ENCODE assay signal across 1 cellular context in the genomic region with DNA sequence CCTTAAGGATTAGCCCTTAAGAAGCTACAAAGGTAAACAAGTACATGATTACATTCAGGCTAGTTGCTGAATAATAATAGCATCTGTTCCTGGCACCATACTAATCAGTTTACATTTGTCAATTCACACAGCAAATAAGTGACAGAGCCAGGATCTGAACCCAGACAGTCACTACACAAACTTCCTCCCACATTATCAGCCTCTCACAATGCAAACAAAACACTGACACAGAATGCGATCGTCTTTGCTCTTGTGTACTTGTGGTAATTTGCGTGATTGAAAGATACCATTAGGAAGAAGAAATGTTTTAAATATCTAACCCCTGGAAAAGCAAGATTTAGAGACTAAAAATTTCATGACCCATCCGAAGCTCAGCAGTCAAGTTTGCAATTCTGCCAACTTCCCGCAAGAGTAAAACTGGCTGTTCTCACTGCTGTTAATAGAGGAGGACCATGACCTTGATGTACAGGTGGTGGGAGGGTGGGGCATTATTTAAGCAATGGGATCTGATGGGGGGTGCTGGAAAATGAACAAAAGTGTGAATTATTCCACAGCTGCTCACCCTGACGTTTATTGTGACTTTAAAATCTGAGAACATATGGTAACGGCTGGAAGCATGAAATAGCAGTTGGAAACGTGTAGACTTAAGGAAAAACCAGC.
A peak's percentile ranks its signal among the peaks of the same experiment; 100 is the strongest.
TF ChIP-seq lines count a peak whose summit lies in the region.

No MANE protein-coding gene starts in this region.

TF ChIP-seq in HepG2, 621 proteins besides CTCF, POLR2A, EP300 and RAD21 (continued from another document and continues in another):
- TF ChIP-seq TCF7L2 (IDR thresholded peaks at IDR 0.05; ENCODE audit: low read depth, low read length) (no peak), ISX (CRISPR knock-in tag; conservative IDR thresholded peaks at IDR 0.05) (no peak), GATA4 (IDR thresholded peaks at IDR 0.05; ENCODE audit: borderline replicate concordance, low read depth) (no peak; the same call in 1 of the 2 replicates), RELA (CRISPR knock-in tag; IDR thresholded peaks at IDR 0.05) (no peak), MED1 (CRISPR knock-in tag; IDR thresholded peaks at IDR 0.05) (peak; percentile 52; the same call in 1 of the 2 replicates), ZNF160 (CRISPR knock-in tag; IDR thresholded peaks at IDR 0.05) (no peak), MBNL3 (CRISPR knock-in tag; conservative IDR thresholded peaks at IDR 0.05) (no peak), NFKB2 (CRISPR knock-in tag; IDR thresholded peaks at IDR 0.05; ENCODE audit: borderline replicate concordance) (no peak), TCF12 (IDR thresholded peaks at IDR 0.05) (no peak), TCF12 (CRISPR knock-in tag; IDR thresholded peaks at IDR 0.05) (no peak), ZNF572 (CRISPR knock-in tag; IDR thresholded peaks at IDR 0.05) (no peak), ZFP37 (CRISPR knock-in tag; IDR thresholded peaks at IDR 0.05; ENCODE audit: borderline replicate concordance) (no peak), ZNF296 (CRISPR knock-in tag; conservative IDR thresholded peaks at IDR 0.05) (no peak), CEBPG (CRISPR knock-in tag; IDR thresholded peaks at IDR 0.05) (no peak), SP140L (CRISPR knock-in tag; IDR thresholded peaks at IDR 0.05; ENCODE audit: borderline replicate concordance) (no peak), ZNF652 (CRISPR knock-in tag; IDR thresholded peaks at IDR 0.05; ENCODE audit: borderline replicate concordance, low read depth) (peak; percentile 82), ZBTB1 (CRISPR knock-in tag; IDR thresholded peaks at IDR 0.05; ENCODE audit: borderline replicate concordance) (no peak), JDP2 (CRISPR knock-in tag; IDR thresholded peaks at IDR 0.05; ENCODE audit: borderline replicate concordance) (no peak), SNRNP70 (IDR thresholded peaks at IDR 0.05; ENCODE audit: low read depth, low read length) (no peak), HNF4A (CRISPR knock-in tag; IDR thresholded peaks at IDR 0.05) (peak; percentile 48), SMC3 (IDR thresholded peaks at IDR 0.05; ENCODE audit: low read length) (no peak), U2AF1 (optimal IDR thresholded peaks at IDR 0.05; ENCODE audit: low read depth, low read length) (no peak), CREM (IDR thresholded peaks at IDR 0.05) (peak; percentile 64), CREM (CRISPR knock-in tag; IDR thresholded peaks at IDR 0.05) (no peak), HNRNPUL1 (IDR thresholded peaks at IDR 0.05; ENCODE audit: low read depth, low read length) (no peak), IKZF4 (CRISPR knock-in tag; IDR thresholded peaks at IDR 0.05; ENCODE audit: borderline replicate concordance, low read depth, not compliant biosample characterization) (no peak), ZMYM4 (CRISPR knock-in tag; IDR thresholded peaks at IDR 0.05) (no peak), ZNF33B (CRISPR knock-in tag; IDR thresholded peaks at IDR 0.05) (no peak), SOX5 (CRISPR knock-in tag; IDR thresholded peaks at IDR 0.05; ENCODE audit: borderline replicate concordance) (peak; percentile 51; the same call in 1 of the 2 replicates), ZNF777 (CRISPR knock-in tag; IDR thresholded peaks at IDR 0.05) (no peak)
- TF ChIP-seq, protein P1, sequence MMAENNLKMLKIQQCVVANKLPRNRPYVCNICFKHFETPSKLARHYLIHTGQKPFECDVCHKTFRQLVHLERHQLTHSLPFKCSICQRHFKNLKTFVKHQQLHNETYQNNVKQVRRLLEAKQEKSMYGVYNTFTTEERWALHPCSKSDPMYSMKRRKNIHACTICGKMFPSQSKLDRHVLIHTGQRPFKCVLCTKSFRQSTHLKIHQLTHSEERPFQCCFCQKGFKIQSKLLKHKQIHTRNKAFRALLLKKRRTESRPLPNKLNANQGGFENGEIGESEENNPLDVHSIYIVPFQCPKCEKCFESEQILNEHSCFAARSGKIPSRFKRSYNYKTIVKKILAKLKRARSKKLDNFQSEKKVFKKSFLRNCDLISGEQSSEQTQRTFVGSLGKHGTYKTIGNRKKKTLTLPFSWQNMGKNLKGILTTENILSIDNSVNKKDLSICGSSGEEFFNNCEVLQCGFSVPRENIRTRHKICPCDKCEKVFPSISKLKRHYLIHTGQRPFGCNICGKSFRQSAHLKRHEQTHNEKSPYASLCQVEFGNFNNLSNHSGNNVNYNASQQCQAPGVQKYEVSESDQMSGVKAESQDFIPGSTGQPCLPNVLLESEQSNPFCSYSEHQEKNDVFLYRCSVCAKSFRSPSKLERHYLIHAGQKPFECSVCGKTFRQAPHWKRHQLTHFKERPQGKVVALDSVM (CRISPR knock-in tag; IDR thresholded peaks at IDR 0.05): no peak
- TF ChIP-seq, protein P2, sequence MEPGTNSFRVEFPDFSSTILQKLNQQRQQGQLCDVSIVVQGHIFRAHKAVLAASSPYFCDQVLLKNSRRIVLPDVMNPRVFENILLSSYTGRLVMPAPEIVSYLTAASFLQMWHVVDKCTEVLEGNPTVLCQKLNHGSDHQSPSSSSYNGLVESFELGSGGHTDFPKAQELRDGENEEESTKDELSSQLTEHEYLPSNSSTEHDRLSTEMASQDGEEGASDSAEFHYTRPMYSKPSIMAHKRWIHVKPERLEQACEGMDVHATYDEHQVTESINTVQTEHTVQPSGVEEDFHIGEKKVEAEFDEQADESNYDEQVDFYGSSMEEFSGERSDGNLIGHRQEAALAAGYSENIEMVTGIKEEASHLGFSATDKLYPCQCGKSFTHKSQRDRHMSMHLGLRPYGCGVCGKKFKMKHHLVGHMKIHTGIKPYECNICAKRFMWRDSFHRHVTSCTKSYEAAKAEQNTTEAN (CRISPR knock-in tag; conservative IDR thresholded peaks at IDR 0.05): peak; percentile 85
- TF ChIP-seq, protein P3, sequence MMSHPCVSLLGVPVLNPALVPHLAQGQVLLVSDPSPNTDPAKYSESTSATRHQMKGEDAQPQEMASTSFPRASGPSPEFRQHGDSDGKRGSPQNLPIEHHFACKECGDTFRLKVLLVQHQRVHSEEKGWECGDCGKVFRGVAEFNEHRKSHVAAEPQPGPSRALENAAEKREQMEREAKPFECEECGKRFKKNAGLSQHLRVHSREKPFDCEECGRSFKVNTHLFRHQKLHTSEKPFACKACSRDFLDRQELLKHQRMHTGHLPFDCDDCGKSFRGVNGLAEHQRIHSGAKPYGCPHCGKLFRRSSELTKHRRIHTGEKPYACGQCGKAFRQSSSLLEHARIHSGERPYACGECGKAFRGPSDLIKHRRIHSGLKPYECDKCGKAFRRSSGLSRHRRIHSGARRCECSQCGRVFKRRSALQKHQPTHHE (CRISPR knock-in tag; IDR thresholded peaks at IDR 0.05; ENCODE audit: borderline replicate concordance): no peak
- TF ChIP-seq, protein P4, sequence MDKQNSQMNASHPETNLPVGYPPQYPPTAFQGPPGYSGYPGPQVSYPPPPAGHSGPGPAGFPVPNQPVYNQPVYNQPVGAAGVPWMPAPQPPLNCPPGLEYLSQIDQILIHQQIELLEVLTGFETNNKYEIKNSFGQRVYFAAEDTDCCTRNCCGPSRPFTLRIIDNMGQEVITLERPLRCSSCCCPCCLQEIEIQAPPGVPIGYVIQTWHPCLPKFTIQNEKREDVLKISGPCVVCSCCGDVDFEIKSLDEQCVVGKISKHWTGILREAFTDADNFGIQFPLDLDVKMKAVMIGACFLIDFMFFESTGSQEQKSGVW (CRISPR knock-in tag; IDR thresholded peaks at IDR 0.05; ENCODE audit: borderline replicate concordance): no peak
- TF ChIP-seq, protein P5, sequence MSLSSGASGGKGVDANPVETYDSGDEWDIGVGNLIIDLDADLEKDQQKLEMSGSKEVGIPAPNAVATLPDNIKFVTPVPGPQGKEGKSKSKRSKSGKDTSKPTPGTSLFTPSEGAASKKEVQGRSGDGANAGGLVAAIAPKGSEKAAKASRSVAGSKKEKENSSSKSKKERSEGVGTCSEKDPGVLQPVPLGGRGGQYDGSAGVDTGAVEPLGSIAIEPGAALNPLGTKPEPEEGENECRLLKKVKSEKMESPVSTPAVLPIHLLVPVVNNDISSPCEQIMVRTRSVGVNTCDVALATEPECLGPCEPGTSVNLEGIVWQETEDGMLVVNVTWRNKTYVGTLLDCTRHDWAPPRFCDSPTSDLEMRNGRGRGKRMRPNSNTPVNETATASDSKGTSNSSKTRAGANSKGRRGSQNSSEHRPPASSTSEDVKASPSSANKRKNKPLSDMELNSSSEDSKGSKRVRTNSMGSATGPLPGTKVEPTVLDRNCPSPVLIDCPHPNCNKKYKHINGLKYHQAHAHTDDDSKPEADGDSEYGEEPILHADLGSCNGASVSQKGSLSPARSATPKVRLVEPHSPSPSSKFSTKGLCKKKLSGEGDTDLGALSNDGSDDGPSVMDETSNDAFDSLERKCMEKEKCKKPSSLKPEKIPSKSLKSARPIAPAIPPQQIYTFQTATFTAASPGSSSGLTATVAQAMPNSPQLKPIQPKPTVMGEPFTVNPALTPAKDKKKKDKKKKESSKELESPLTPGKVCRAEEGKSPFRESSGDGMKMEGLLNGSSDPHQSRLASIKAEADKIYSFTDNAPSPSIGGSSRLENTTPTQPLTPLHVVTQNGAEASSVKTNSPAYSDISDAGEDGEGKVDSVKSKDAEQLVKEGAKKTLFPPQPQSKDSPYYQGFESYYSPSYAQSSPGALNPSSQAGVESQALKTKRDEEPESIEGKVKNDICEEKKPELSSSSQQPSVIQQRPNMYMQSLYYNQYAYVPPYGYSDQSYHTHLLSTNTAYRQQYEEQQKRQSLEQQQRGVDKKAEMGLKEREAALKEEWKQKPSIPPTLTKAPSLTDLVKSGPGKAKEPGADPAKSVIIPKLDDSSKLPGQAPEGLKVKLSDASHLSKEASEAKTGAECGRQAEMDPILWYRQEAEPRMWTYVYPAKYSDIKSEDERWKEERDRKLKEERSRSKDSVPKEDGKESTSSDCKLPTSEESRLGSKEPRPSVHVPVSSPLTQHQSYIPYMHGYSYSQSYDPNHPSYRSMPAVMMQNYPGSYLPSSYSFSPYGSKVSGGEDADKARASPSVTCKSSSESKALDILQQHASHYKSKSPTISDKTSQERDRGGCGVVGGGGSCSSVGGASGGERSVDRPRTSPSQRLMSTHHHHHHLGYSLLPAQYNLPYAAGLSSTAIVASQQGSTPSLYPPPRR (CRISPR knock-in tag; IDR thresholded peaks at IDR 0.05; ENCODE audit: borderline replicate concordance): no peak
- TF ChIP-seq, protein P6, sequence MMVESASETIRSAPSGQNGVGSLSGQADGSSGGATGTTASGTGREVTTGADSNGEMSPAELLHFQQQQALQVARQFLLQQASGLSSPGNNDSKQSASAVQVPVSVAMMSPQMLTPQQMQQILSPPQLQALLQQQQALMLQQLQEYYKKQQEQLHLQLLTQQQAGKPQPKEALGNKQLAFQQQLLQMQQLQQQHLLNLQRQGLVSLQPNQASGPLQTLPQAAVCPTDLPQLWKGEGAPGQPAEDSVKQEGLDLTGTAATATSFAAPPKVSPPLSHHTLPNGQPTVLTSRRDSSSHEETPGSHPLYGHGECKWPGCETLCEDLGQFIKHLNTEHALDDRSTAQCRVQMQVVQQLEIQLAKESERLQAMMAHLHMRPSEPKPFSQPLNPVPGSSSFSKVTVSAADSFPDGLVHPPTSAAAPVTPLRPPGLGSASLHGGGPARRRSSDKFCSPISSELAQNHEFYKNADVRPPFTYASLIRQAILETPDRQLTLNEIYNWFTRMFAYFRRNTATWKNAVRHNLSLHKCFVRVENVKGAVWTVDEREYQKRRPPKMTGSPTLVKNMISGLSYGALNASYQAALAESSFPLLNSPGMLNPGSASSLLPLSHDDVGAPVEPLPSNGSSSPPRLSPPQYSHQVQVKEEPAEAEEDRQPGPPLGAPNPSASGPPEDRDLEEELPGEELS (CRISPR knock-in tag; IDR thresholded peaks at IDR 0.05): peak; percentile 95
- TF ChIP-seq, protein P7, sequence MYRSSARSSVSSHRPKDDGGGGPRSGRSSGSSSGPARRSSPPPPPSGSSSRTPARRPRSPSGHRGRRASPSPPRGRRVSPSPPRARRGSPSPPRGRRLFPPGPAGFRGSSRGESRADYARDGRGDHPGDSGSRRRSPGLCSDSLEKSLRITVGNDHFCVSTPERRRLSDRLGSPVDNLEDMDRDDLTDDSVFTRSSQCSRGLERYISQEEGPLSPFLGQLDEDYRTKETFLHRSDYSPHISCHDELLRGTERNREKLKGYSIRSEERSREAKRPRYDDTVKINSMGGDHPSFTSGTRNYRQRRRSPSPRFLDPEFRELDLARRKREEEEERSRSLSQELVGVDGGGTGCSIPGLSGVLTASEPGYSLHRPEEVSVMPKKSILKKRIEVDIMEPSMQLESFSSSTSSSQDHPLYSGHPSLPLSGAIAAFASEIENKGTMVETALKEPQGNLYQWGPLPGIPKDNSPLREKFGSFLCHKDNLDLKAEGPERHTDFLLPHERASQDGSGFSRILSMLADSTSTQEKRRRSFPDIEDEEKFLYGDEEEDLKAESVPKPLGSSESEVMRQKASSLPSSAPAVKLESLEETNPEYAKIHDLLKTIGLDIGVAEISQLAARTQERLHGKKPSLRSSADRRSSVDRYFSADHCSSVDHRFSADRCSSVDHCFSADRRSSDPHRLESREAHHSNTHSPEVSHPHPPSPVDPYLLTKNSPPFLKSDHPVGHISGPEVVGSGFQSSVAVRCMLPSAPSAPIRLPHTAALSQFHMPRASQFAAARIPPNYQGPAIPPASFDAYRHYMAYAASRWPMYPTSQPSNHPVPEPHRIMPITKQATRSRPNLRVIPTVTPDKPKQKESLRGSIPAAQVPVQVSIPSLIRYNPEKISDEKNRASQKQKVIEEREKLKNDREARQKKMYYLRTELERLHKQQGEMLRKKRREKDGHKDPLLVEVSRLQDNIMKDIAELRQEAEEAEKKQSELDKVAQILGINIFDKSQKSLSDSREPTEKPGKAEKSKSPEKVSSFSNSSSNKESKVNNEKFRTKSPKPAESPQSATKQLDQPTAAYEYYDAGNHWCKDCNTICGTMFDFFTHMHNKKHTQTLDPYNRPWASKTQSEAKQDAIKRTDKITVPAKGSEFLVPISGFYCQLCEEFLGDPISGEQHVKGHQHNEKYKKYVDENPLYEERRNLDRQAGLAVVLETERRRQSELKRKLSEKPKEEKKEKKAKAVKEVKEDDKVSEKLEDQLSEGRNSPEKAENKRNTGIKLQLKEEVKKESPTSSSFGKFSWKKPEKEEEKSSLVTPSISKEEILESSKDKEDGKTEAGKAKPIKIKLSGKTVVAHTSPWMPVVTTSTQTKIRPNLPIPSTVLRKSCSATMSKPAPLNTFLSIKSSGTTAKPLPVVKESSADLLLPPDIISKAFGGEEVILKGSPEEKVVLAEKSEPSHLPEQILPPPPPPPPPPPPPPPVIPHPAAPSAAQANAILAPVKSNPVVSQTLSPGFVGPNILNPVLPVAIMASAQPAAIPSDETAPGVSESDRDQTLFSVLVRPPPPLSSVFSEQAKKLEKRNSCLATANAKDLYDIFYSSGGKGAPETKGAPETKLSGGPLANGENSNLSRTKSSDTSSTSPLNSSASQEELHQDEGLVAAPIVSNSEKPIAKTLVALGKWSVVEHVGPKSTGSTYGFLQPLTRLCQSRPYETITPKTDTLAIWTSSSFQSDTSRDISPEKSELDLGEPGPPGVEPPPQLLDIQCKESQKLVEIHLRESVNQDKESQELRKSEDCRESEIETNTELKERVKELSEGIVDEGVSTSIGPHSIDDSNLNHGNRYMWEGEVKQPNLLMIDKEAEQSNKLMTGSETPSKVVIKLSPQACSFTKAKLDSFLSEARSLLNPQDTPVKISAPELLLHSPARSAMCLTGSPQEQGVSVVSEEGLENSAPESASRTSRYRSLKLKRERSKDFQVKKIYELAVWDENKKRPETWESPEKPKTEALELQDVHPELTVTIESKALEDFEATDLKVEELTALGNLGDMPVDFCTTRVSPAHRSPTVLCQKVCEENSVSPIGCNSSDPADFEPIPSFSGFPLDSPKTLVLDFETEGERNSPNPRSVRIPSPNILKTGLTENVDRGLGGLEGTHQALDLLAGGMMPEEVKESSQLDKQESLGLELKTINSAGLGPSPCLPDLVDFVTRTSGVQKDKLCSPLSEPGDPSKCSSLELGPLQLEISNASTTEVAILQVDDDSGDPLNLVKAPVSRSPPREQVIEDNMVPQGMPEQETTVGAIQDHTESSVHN (CRISPR knock-in tag; IDR thresholded peaks at IDR 0.05): no peak
- TF ChIP-seq, protein P8, sequence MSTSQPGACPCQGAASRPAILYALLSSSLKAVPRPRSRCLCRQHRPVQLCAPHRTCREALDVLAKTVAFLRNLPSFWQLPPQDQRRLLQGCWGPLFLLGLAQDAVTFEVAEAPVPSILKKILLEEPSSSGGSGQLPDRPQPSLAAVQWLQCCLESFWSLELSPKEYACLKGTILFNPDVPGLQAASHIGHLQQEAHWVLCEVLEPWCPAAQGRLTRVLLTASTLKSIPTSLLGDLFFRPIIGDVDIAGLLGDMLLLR (CRISPR knock-in tag; IDR thresholded peaks at IDR 0.05): no peak
